13 cellular contexts compared by ENCODE assay signal in genomic region chr16:84983308-84983707, GRCh38. TPM values are rescaled to one million over a fixed set of nuclear protein-coding genes. Genes with fewer than 3 reads are reported as not detected.
A peak's percentile ranks its signal among the peaks of the same experiment; 100 is the strongest.
DNase-seq lines count a peak whose midpoint lies in the region; ATAC-seq and TF ChIP-seq lines count a peak whose summit lies in the region.
"Had no signal": no experiment of that assay in that cellular context is flagged by ENCODE, and none has a peak within 500 bp of the region (broad histone marks: within the 10 kb centered on the region; RNA-seq: fewer than 3 reads in every experiment).

No MANE protein-coding gene starts in this region.

- H3K36me3 ChIP-seq in colonic mucosa, result peaks cover 12% of the 10 kb centered on the region
- H3K36me3 ChIP-seq in mucosa of stomach (ENCODE audit: control insufficient read depth, insufficient read depth, low read length), result peaks cover 33% of the 10 kb centered on the region
- H3K36me3 ChIP-seq in upper lobe of right lung, result peaks cover 74% of the 10 kb centered on the region

- peaks cover 22% of the 10 kb centered on the region for H3K36me3 Mint-ChIP-seq in activated naive CD8-positive, alpha-beta T cell treated with anti-CD3 and anti-CD28 coated beads, Interleukin-2, amount 50 U/mL, for 24 hours (ENCODE audit: low read depth)
- H3K36me3 Mint-ChIP-seq in activated naive CD8-positive, alpha-beta T cell treated with anti-CD3 and anti-CD28 coated beads for 36 hours, result peaks cover 16% of the 10 kb centered on the region

- no peak for ATAC-seq in activated naive CD8-positive, alpha-beta T cell treated with anti-CD3 and anti-CD28 coated beads, Interleukin-2, amount 50 U/mL, for 24 hours
- ATAC-seq in upper lobe of right lung (peak; percentile 84), SK-N-SH treated with all-trans-retinoic acid at 6 μM for 48 hours (no peak), GM21367 (IDR thresholded peaks at IDR 0.05; ENCODE audit: unreplicated experiment) (no peak)

- H3K4me1 ChIP-seq in colonic mucosa (peaks cover 6% of the 10 kb centered on the region), mucosa of stomach (ENCODE audit: control insufficient read depth, insufficient read depth, low read length) (peaks cover 65% of the 10 kb centered on the region), upper lobe of right lung (peaks cover 22% of the 10 kb centered on the region)

- H3K27me3 ChIP-seq in colonic mucosa, result no peaks in the 10 kb centered on the region
- H3K27me3 ChIP-seq in mucosa of stomach (ENCODE audit: control insufficient read depth, insufficient read depth, low read length), result no peaks in the 10 kb centered on the region
- no peaks in the 10 kb centered on the region for H3K27me3 ChIP-seq in upper lobe of right lung

- TF ChIP-seq CTCF in colonic mucosa (IDR thresholded peaks at IDR 0.05) (no peak), upper lobe of right lung (IDR thresholded peaks at IDR 0.05) (no peak)

- H3K4me3 ChIP-seq in colonic mucosa, result no peak overlapping the region
- no peak overlapping the region for H3K4me3 ChIP-seq in mucosa of stomach (ENCODE audit: low read length)
- no peak overlapping the region for H3K4me3 ChIP-seq in upper lobe of right lung
- H3K4me3 ChIP-seq: SK-N-MC had no signal

- peak overlapping the region; percentile 42 for H3K27ac ChIP-seq in colonic mucosa
- peak overlapping the region; percentile 47 for H3K27ac ChIP-seq in upper lobe of right lung
- H3K27ac ChIP-seq: SK-N-MC had no signal

- no peaks in the 10 kb centered on the region for H3K9me3 Mint-ChIP-seq in activated naive CD8-positive, alpha-beta T cell treated with anti-CD3 and anti-CD28 coated beads, Interleukin-2, amount 50 U/mL, for 24 hours
- no peaks in the 10 kb centered on the region for H3K9me3 Mint-ChIP-seq in activated naive CD8-positive, alpha-beta T cell treated with anti-CD3 and anti-CD28 coated beads for 36 hours

- no peak overlapping the region for H3K9ac ChIP-seq in colonic mucosa (ENCODE audit: low read depth in 2 of 2, low read length in 2 of 2)
- peak overlapping the region; percentile 38 for H3K9ac ChIP-seq in mucosa of stomach (ENCODE audit: low read length)

- H3K4me1 Mint-ChIP-seq in activated naive CD8-positive, alpha-beta T cell treated with anti-CD3 and anti-CD28 coated beads, Interleukin-2, amount 50 U/mL, for 24 hours, result peaks cover 12% of the 10 kb centered on the region
- H3K4me1 Mint-ChIP-seq in activated naive CD8-positive, alpha-beta T cell treated with anti-CD3 and anti-CD28 coated beads for 36 hours, result peaks cover 10% of the 10 kb centered on the region

- H3K27me3 Mint-ChIP-seq in activated naive CD8-positive, alpha-beta T cell treated with anti-CD3 and anti-CD28 coated beads, Interleukin-2, amount 50 U/mL, for 24 hours, result no peaks in the 10 kb centered on the region
- no peaks in the 10 kb centered on the region for H3K27me3 Mint-ChIP-seq in activated naive CD8-positive, alpha-beta T cell treated with anti-CD3 and anti-CD28 coated beads for 36 hours

- H3K9me3 ChIP-seq in colonic mucosa (no peaks in the 10 kb centered on the region), mucosa of stomach (ENCODE audit: control insufficient read depth, low read length) (no peaks in the 10 kb centered on the region), upper lobe of right lung (no peaks in the 10 kb centered on the region)

- no peak overlapping the region for H3K4me3 Mint-ChIP-seq in activated naive CD8-positive, alpha-beta T cell treated with anti-CD3 and anti-CD28 coated beads, Interleukin-2, amount 50 U/mL, for 24 hours
- no peak overlapping the region for H3K4me3 Mint-ChIP-seq in activated naive CD8-positive, alpha-beta T cell treated with anti-CD3 and anti-CD28 coated beads for 36 hours

- DNase-seq in activated naive CD8-positive, alpha-beta T cell treated with anti-CD3 and anti-CD28 coated beads, Interleukin-2, amount 50 U/mL, for 24 hours, result no peak
- no peak for DNase-seq in activated naive CD8-positive, alpha-beta T cell treated with anti-CD3 and anti-CD28 coated beads for 36 hours
- DNase-seq in colonic mucosa, result no peak
- DNase-seq in upper lobe of right lung, result no peak
- DNase-seq in NCI-H1048 (lab: John Stamatoyannopoulos, UW), result no peak
- DNase-seq: activated CD4-positive, CD25-positive, alpha-beta regulatory T cell; amniotic stem cell; NCI-H1436 treated with DMSO at 0.1 percent for 48 hours; NCI-H526 had no signal

- peak overlapping the region; percentile 11 for H3K27ac Mint-ChIP-seq in activated naive CD8-positive, alpha-beta T cell treated with anti-CD3 and anti-CD28 coated beads, Interleukin-2, amount 50 U/mL, for 24 hours
- no peak overlapping the region for H3K27ac Mint-ChIP-seq in activated naive CD8-positive, alpha-beta T cell treated with anti-CD3 and anti-CD28 coated beads for 36 hours

- intact Hi-C loops in colonic mucosa (cut with DNase I), result loop anchor here (5.0 kb wide), 1 partner anchor 104 kb away; no protein-coding TSS in a partner anchor
- intact Hi-C loops in upper lobe of right lung (cut with DNase I), result no loop called here

TF ChIP-seq in SK-N-SH treated with all-trans-retinoic acid at 6 μM for 48 hours, 23 proteins besides CTCF, POLR2A, EP300 and RAD21 (continues in another document):
- no peak for TF ChIP-seq TSHZ2 (CRISPR knock-in tag; IDR thresholded peaks at IDR 0.05)
- TF ChIP-seq CSDC2 (CRISPR knock-in tag; IDR thresholded peaks at IDR 0.05), result no peak
- no peak for TF ChIP-seq ZNF565 (CRISPR knock-in tag; conservative IDR thresholded peaks at IDR 0.05; ENCODE audit: low read depth)
- TF ChIP-seq ZFP3 (CRISPR knock-in tag; IDR thresholded peaks at IDR 0.05), result no peak
- TF ChIP-seq POU6F1 (CRISPR knock-in tag; IDR thresholded peaks at IDR 0.05; ENCODE audit: borderline replicate concordance, low read depth), result no peak
- TF ChIP-seq ZFP30 (CRISPR knock-in tag; IDR thresholded peaks at IDR 0.05), result no peak
- no peak for TF ChIP-seq SNAI2 (CRISPR knock-in tag; IDR thresholded peaks at IDR 0.05)
- no peak for TF ChIP-seq CREB5 (CRISPR knock-in tag; IDR thresholded peaks at IDR 0.05; ENCODE audit: low read depth)
- TF ChIP-seq TOX (CRISPR knock-in tag; IDR thresholded peaks at IDR 0.05; ENCODE audit: borderline replicate concordance), result no peak
- TF ChIP-seq ARNTL (CRISPR knock-in tag; IDR thresholded peaks at IDR 0.05; ENCODE audit: borderline replicate concordance, low read depth), result no peak
- no peak for TF ChIP-seq ZNF8 (CRISPR knock-in tag; IDR thresholded peaks at IDR 0.05)
- TF ChIP-seq GLIS3 (CRISPR knock-in tag; IDR thresholded peaks at IDR 0.05), result no peak
- no peak for TF ChIP-seq ZNF70 (CRISPR knock-in tag; IDR thresholded peaks at IDR 0.05)

RNA-seq across cellular contexts. Expression of gene ZDHHC7, which starts 28.0 kb away (rescaled TPM):
- 10 to 100 TPM; 27.4 to 30.0 TPM for total RNA-seq in activated naive CD8-positive, alpha-beta T cell treated with anti-CD3 and anti-CD28 coated beads for 36 hours
- total RNA-seq in colonic mucosa (10 to 100 TPM; 55.1 to 67.8 TPM), upper lobe of right lung (79.7 TPM)

RNA-seq across cellular contexts. Expression of gene KIAA0513, which starts 44.3 kb away (rescaled TPM):
- total RNA-seq in activated naive CD8-positive, alpha-beta T cell treated with anti-CD3 and anti-CD28 coated beads for 36 hours, result 1 to 10 TPM; 2.4 to 3.3 TPM
- total RNA-seq in colonic mucosa (10 to 100 TPM; 17.7 to 22.8 TPM), upper lobe of right lung (21.7 TPM)
